24 cellular contexts compared by ENCODE assay signal in the genomic region with DNA sequence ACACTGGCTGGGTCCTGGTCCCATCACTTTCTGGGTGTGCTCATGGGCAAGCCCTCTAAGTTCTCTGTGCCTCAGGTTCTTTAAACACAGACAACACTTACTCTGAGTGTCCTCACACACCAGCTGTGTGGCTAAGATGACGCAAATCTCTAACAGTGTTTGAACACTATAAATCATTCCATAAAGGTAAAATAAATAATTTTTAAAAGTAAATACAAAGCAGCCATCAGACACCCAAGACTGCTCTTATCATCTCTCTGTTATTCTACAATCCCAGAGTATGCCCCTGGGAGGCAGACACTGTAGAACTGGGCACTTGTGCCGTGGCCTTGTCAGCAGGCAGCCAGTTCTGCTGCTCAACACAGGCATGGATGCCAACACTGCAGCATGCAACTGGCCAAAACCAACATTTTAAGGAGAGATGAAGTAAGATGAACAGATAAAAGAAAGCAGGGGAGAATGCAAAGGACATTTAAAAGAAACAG. TPM values are rescaled to one million over a fixed set of nuclear protein-coding genes. Genes with fewer than 3 reads are reported as not detected.
DNase-seq lines count a peak whose midpoint lies in the region; ATAC-seq and TF ChIP-seq lines count a peak whose summit lies in the region.
"Had no signal": no experiment of that assay in that cellular context is flagged by ENCODE, and none has a peak within 500 bp of the region (broad histone marks: within the 10 kb centered on the region; RNA-seq: fewer than 3 reads in every experiment).

No MANE protein-coding gene starts in this region.

- ATAC-seq in left lobe of liver = peak; percentile 82

- H3K4me3 ChIP-seq in adipocyte (ENCODE audit: low read length) = no peak overlapping the region
- no peak overlapping the region for H3K4me3 ChIP-seq in tibial artery

- H3K9ac ChIP-seq in adipocyte (ENCODE audit: low read length) = no peak overlapping the region

- H3K9me3 ChIP-seq in adipocyte (ENCODE audit: control insufficient read depth, low read length) = no peaks in the 10 kb centered on the region
- no peaks in the 10 kb centered on the region for H3K9me3 ChIP-seq in tibial artery

- H3K36me3 ChIP-seq in adipocyte (ENCODE audit: control insufficient read depth, insufficient read depth, low read length, severe bottlenecking) = no peaks in the 10 kb centered on the region
- H3K36me3 ChIP-seq in tibial artery = peaks cover 0 to 8% (median 0%) of the 10 kb centered on the region in 3 donors

- intact Hi-C loops in tibial artery (cut with DNase I; ENCODE audit: low total_unique reads) = no loop called here
- intact Hi-C loops in head of caudate nucleus (cut with DNase I) = no loop called here

- H3K27me3 ChIP-seq in adipocyte (replicated peaks; ENCODE audit: control insufficient read depth, insufficient read depth, low read length) (no peaks in the 10 kb centered on the region), tibial artery (no peaks in the 10 kb centered on the region)

- peak overlapping the region in 1 of 2 donors; percentile 43 for H3K27ac ChIP-seq in tibial artery

- DNase-seq in NCI-H1417 (lab: John Stamatoyannopoulos, UW) (peak in 2 of 3 experiments; percentile 18 to 22), NCI-H1417 treated with DMSO at 0.1 percent for 48 hours (lab: John Stamatoyannopoulos, UW) (no peak), adipocyte (ENCODE audit: low read depth) (peak; percentile 18), left lobe of liver (ENCODE audit: low spot score) (no peak), tibial artery (peak; percentile 66 to 83), NCI-H2227 treated with DMSO at 0.1 percent for 48 hours (lab: John Stamatoyannopoulos, UW) (no peak), globus pallidus (ENCODE audit: low spot score) (no peak), head of caudate nucleus (no peak)
- DNase-seq: 8988T; activated CD4-positive, alpha-beta memory T cell treated with anti-CD3 and anti-CD28 coated beads, Interleukin-2, amount 10 ng/mL, durations not matched to agents 7 days and 5 days; activated gamma-delta T cell treated with Interleukin-2 at 50 U/mL for 16 hours; AML-193; CD8-positive, alpha-beta memory T cell; cortex of kidney; DMS153; endodermal cell; GF-D8; HFFc6; left cardiac atrium; midbrain; NCI-H1930; NCI-H446; nephron progenitor cell; T-helper 9 cell had no signal

- TF ChIP-seq CTCF in tibial artery (IDR thresholded peaks at IDR 0.05) = peak in 1 of 2 experiments; percentile 8

- H3K4me1 ChIP-seq in adipocyte (ENCODE audit: control insufficient read depth, insufficient read depth, low read length) (peaks cover 13% of the 10 kb centered on the region), tibial artery (peaks cover 0 to 47% (median 27%) of the 10 kb centered on the region in 4 donors)

RNA-seq across cellular contexts. Expression of a gene that starts 56.8 kb away (rescaled TPM):
- 215 TPM for total RNA-seq in left lobe of liver

RNA-seq across cellular contexts. Expression of a gene that starts 56.9 kb away (rescaled TPM):
- 13.3 TPM for total RNA-seq in left lobe of liver

Comparison
In these comparisons a context has a peak if more than half of its experiments do, and no peak if none do; other contexts are left out.
1. DNase-seq: peak in NCI-H1417 (2 of 3), adipocyte (single experiment) and tibial artery (2 of 2); none in NCI-H1417 treated with DMSO at 0.1 percent for 48 hours (single experiment), left lobe of liver (single experiment), NCI-H2227 treated with DMSO at 0.1 percent for 48 hours (single experiment), globus pallidus (single experiment) and head of caudate nucleus (0 of 42).